3 cellular contexts compared by ENCODE assay signal in the genomic region with DNA sequence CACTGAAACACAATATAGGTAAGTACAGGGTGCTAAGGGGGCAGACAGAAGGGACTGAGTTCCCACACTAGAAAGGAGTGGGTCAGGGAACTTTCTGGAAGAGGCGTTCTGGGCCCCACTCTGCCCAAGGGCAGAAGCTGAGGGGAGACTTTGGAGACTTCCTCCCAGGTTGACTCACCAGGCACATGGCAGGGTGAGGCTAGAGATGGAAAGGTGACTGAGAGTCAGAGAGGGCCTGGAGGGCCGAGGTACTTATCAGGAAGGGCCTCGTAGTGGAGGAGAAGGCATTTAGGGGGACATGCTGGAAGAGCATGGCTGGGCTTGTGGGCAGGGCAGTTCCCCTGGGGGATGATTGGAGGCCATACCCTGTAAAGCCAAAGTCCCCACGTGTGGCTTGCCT.
TF ChIP-seq lines count a peak whose summit lies in the region.

No MANE protein-coding gene starts in this region.

TF ChIP-seq in IMR-90, 13 proteins besides CTCF, POLR2A, EP300 and RAD21:
- TF ChIP-seq MAFK (IDR thresholded peaks at IDR 0.05; ENCODE audit: low read depth, low read length), result no peak
- no peak for TF ChIP-seq RFX5 (IDR thresholded peaks at IDR 0.05; ENCODE audit: low read depth, low read length)
- TF ChIP-seq, protein P1, sequence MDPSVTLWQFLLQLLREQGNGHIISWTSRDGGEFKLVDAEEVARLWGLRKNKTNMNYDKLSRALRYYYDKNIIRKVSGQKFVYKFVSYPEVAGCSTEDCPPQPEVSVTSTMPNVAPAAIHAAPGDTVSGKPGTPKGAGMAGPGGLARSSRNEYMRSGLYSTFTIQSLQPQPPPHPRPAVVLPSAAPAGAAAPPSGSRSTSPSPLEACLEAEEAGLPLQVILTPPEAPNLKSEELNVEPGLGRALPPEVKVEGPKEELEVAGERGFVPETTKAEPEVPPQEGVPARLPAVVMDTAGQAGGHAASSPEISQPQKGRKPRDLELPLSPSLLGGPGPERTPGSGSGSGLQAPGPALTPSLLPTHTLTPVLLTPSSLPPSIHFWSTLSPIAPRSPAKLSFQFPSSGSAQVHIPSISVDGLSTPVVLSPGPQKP (IDR thresholded peaks at IDR 0.05; ENCODE audit: borderline replicate concordance, low read depth, low read length), result no peak
- TF ChIP-seq NFE2L2 (IDR thresholded peaks at IDR 0.05; ENCODE audit: low read depth, low read length), result no peak
- TF ChIP-seq MXI1 (IDR thresholded peaks at IDR 0.05; ENCODE audit: borderline replicate concordance, low read depth, low read length), result no peak
- TF ChIP-seq MAZ (IDR thresholded peaks at IDR 0.05; ENCODE audit: borderline replicate concordance, low read depth, low read length), result no peak
- no peak for TF ChIP-seq RCOR1 (IDR thresholded peaks at IDR 0.05; ENCODE audit: insufficient replicate concordance, low read length)
- TF ChIP-seq, protein P2, sequence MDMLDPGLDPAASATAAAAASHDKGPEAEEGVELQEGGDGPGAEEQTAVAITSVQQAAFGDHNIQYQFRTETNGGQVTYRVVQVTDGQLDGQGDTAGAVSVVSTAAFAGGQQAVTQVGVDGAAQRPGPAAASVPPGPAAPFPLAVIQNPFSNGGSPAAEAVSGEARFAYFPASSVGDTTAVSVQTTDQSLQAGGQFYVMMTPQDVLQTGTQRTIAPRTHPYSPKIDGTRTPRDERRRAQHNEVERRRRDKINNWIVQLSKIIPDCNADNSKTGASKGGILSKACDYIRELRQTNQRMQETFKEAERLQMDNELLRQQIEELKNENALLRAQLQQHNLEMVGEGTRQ (IDR thresholded peaks at IDR 0.05; ENCODE audit: low read depth, low read length), result no peak
- no peak for TF ChIP-seq CEBPB (IDR thresholded peaks at IDR 0.05; ENCODE audit: low read depth, low read length)
- no peak for TF ChIP-seq BHLHE40 (IDR thresholded peaks at IDR 0.05; ENCODE audit: low read depth, low read length)
- TF ChIP-seq FOS (IDR thresholded peaks at IDR 0.05; ENCODE audit: low read depth, low read length), result no peak
- TF ChIP-seq CHD1 (IDR thresholded peaks at IDR 0.05; ENCODE audit: low read depth, low read length), result no peak
- no peak for TF ChIP-seq SMC3 (IDR thresholded peaks at IDR 0.05; ENCODE audit: low read depth, low read length)

TF ChIP-seq in H1, 55 proteins besides CTCF, POLR2A, EP300 and RAD21:
- no peak for TF ChIP-seq RNF2 (IDR thresholded peaks at IDR 0.05; ENCODE audit: borderline replicate concordance, low read depth, low read length, missing control alignments, poor library complexity, severe bottlenecking)
- TF ChIP-seq POU5F1 (IDR thresholded peaks at IDR 0.05; ENCODE audit: low read depth, low read length), result no peak
- no peak for TF ChIP-seq YY1 (IDR thresholded peaks at IDR 0.05; ENCODE audit: low read depth, low read length)
- no peak for TF ChIP-seq NANOG (IDR thresholded peaks at IDR 0.05; ENCODE audit: insufficient read depth, low read depth, low read length, poor library complexity, severe bottlenecking)
- TF ChIP-seq FOSL1 (IDR thresholded peaks at IDR 0.05; ENCODE audit: insufficient read depth, low read depth, low read length), result no peak
- no peak for TF ChIP-seq BCL11A (IDR thresholded peaks at IDR 0.05; ENCODE audit: low read depth in 2 of 2, low read length in 2 of 2)
- TF ChIP-seq JUND (IDR thresholded peaks at IDR 0.05; ENCODE audit: low read length), result no peak
- no peak for TF ChIP-seq SP2 (IDR thresholded peaks at IDR 0.05; ENCODE audit: low read length)
- TF ChIP-seq CREB1 (IDR thresholded peaks at IDR 0.05), result no peak
- TF ChIP-seq GTF2F1 (IDR thresholded peaks at IDR 0.05; ENCODE audit: borderline replicate concordance, low read depth, low read length), result no peak
- no peak for TF ChIP-seq HDAC2 (IDR thresholded peaks at IDR 0.05; ENCODE audit: borderline replicate concordance in 1 of 2, low read depth in 2 of 2, low read length in 2 of 2)
- TF ChIP-seq EZH2 (IDR thresholded peaks at IDR 0.05; ENCODE audit: low read depth, low read length, severe bottlenecking), result no peak
- no peak for TF ChIP-seq TBP (IDR thresholded peaks at IDR 0.05; ENCODE audit: low read depth, low read length)
- no peak for TF ChIP-seq KDM4A (IDR thresholded peaks at IDR 0.05; ENCODE audit: low read depth, low read length, severe bottlenecking)
- no peak for TF ChIP-seq MAFK (IDR thresholded peaks at IDR 0.05; ENCODE audit: low read depth, low read length)
- TF ChIP-seq RFX5 (IDR thresholded peaks at IDR 0.05; ENCODE audit: borderline replicate concordance, low read depth, low read length), result no peak
- no peak for TF ChIP-seq SIRT6 (IDR thresholded peaks at IDR 0.05; ENCODE audit: low read length)
TF ChIP-seq in H1: peak in this region for 0.

TF ChIP-seq in GM12891, 5 proteins besides CTCF, POLR2A, EP300 and RAD21:
- TF ChIP-seq SPI1 (IDR thresholded peaks at IDR 0.05; ENCODE audit: low read depth, low read length) (no peak), TAF1 (IDR thresholded peaks at IDR 0.05; ENCODE audit: low read depth, low read length) (no peak), POU2F2 (IDR thresholded peaks at IDR 0.05; ENCODE audit: low read depth, low read length) (no peak), POLR2AphosphoS5 (IDR thresholded peaks at IDR 0.05; ENCODE audit: low read depth, low read length) (no peak), PAX5 (IDR thresholded peaks at IDR 0.05; ENCODE audit: insufficient read depth, low read length, severe bottlenecking) (no peak)
